In the genomic region with DNA sequence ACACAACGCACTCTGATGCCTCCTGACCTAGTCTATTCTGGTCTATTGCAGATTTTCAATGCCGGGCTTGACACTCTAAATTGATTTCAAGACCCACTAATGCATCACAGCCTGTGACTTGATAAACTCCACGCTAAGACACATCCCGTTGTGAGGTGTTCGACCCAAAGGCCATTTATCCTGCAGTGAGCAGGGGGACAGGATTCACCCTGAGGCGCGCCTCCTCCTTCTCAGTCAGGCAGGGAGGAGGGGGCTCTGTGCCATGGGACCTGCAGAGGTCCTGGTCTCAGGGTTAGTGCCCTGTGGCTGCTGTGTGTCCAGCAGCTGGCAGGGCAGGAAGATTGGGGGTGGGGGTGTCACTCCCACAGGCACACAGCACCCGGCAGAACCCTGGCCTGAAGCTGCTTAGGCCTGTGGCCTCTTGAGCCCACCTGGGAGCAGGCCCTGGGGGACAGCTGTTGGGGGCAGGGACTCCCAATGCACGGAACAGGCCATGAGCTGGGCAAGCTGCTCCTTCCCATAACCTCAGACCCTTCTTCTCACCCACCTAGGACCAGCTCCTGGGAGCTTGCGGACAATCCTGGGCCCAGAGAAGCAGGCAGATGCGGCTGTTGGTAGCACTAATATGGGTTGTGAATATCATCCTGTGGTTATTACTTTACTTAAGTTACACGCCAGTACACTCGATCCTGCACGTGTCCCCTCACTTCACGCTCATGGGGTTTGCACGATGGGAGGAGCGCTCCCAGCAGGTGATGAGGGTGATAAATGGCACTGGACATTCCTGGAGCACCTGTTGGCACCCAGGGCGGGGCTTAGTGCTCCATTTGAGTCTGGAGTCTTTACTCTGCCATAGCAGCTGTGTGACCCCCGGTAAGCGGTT, we compare ENCODE assay signal across 16 cellular contexts.
DNase-seq lines count a peak whose midpoint lies in the region; TF ChIP-seq lines count a peak whose summit lies in the region.
"Had no signal": no experiment of that assay in that cellular context is flagged by ENCODE, and none has a peak within 500 bp of the region (broad histone marks: within the 10 kb centered on the region; RNA-seq: fewer than 3 reads in every experiment).

No MANE protein-coding gene starts in this region.

- H3K9me3 ChIP-seq in colonic mucosa (no peaks in the 10 kb centered on the region), neural cell (ENCODE audit: low read length) (no peaks in the 10 kb centered on the region), Caco-2 (no peaks in the 10 kb centered on the region)
- H3K9me3 ChIP-seq: BLaER1 treated with 17β-estradiol and CSF1 and Interleukin-3, amounts not matched to agents 10 nM and 100 nM had no signal

- no peak overlapping the region for H3K27ac Mint-ChIP-seq in Caco-2 (ENCODE audit: unreplicated experiment)
- H3K27ac Mint-ChIP-seq: CD4-positive, CD25-positive, alpha-beta regulatory T cell had no signal

- H3K4me3 ChIP-seq in colonic mucosa (no peak overlapping the region), neural cell (ENCODE audit: low read length) (no peak overlapping the region), Caco-2 (ENCODE audit: low read depth, low read length) (no peak overlapping the region)
- H3K4me3 ChIP-seq: BLaER1 treated with 17β-estradiol and CSF1 and Interleukin-3, amounts not matched to agents 10 nM and 100 nM; GM23248 had no signal

- intact Hi-C loops in colonic mucosa (cut with DNase I): no loop called here
- intact Hi-C loops in Caco-2 (cut with micrococcal nuclease; ENCODE audit: unreplicated experiment): no loop called here

- no peak for TF ChIP-seq RAD21 in neural cell (conservative IDR thresholded peaks at IDR 0.05)

- H4K20me1 ChIP-seq in neural cell (ENCODE audit: insufficient read depth): no peaks in the 10 kb centered on the region
- H4K20me1 ChIP-seq: BLaER1 treated with 17β-estradiol and CSF1 and Interleukin-3, amounts not matched to agents 10 nM and 100 nM had no signal

- no peaks in the 10 kb centered on the region for H3K27me3 ChIP-seq in colonic mucosa
- H3K27me3 ChIP-seq in neural cell (ENCODE audit: insufficient read depth, low read depth, low read length): no peaks in the 10 kb centered on the region
- H3K27me3 ChIP-seq in Caco-2 (replicated peaks; ENCODE audit: control insufficient read depth, insufficient read depth, low read length): no peaks in the 10 kb centered on the region
- H3K27me3 ChIP-seq: BLaER1 treated with 17β-estradiol and CSF1 and Interleukin-3, amounts not matched to agents 10 nM and 100 nM had no signal

- no peaks in the 10 kb centered on the region for H3K4me1 ChIP-seq in colonic mucosa
- peaks cover 12% of the 10 kb centered on the region for H3K4me1 ChIP-seq in Caco-2

- H3K9me3 Mint-ChIP-seq in Caco-2 (ENCODE audit: unreplicated experiment): no peaks in the 10 kb centered on the region

- no peak overlapping the region for H3K4me3 Mint-ChIP-seq in Caco-2 (ENCODE audit: unreplicated experiment)
- H3K4me3 Mint-ChIP-seq: CD4-positive, CD25-positive, alpha-beta regulatory T cell had no signal

- no peaks in the 10 kb centered on the region for H3K79me2 ChIP-seq in neural cell (replicated peaks; ENCODE audit: insufficient read depth, low read length)

- POLR2A ChIA-PET in Caco-2 (lab: Charles Lee): no interaction called here

- no peaks in the 10 kb centered on the region for H3F3A ChIP-seq in neural cell (ENCODE audit: insufficient read depth, low read length, poor library complexity, severe bottlenecking)

- no peak overlapping the region for H3K4me2 ChIP-seq in neural cell (ENCODE audit: low read length)

- no TSS peak for BruUV-seq in Caco-2 (replicated peaks; lab: Mats Ljungman, UMichigan)

- CTCF ChIA-PET in Caco-2 (lab: Charles Lee): no interaction called here

- no peak overlapping the region for H3K9ac ChIP-seq in colonic mucosa (ENCODE audit: low read depth in 2 of 2, low read length in 2 of 2)
- H3K9ac ChIP-seq in neural cell (ENCODE audit: low read length): no peak overlapping the region
- H3K9ac ChIP-seq: BLaER1 treated with 17β-estradiol and CSF1 and Interleukin-3, amounts not matched to agents 10 nM and 100 nM; GM23248 had no signal

- H3K27ac ChIP-seq in colonic mucosa (no peak overlapping the region), neural cell (ENCODE audit: low read length) (peak overlapping the region; percentile 37)
- H3K27ac ChIP-seq: 22Rv1; BLaER1 treated with 17β-estradiol and CSF1 and Interleukin-3, amounts not matched to agents 10 nM and 100 nM; GM23248 had no signal

- peaks cover 3% of the 10 kb centered on the region for H3K4me1 Mint-ChIP-seq in Caco-2 (ENCODE audit: low read depth, unreplicated experiment)
- H3K4me1 Mint-ChIP-seq: CD4-positive, CD25-positive, alpha-beta regulatory T cell had no signal

- TF ChIP-seq CTCF in colonic mucosa (IDR thresholded peaks at IDR 0.05): no peak
- TF ChIP-seq CTCF in neural cell (IDR thresholded peaks at IDR 0.05; ENCODE audit: poor library complexity, severe bottlenecking): no peak
- no peak for TF ChIP-seq CTCF in Caco-2 (IDR thresholded peaks at IDR 0.05; ENCODE audit: insufficient read depth in 1 of 2, low read depth in 1 of 2, low read length in 1 of 2, severe bottlenecking in 1 of 2, unreplicated experiment in 1 of 2)

- DNase-seq in activated effector memory CD4-positive, alpha-beta T cell treated with anti-CD3 and anti-CD28 coated beads, Interleukin-2, amount 50 U/mL, for 16 hours: peak; percentile 49
- DNase-seq in activated effector memory CD4-positive, alpha-beta T cell treated with Interleukin-2 at 50 U/mL for 16 hours: no peak
- DNase-seq in colonic mucosa (peak; percentile 3), retina (peak; percentile 59), Caco-2 (no peak), HPDE6-E6E7 (ENCODE audit: extremely low spot score) (no peak), SHP77 treated with DMSO at 0.1 percent for 48 hours (lab: John Stamatoyannopoulos, UW) (no peak)
- DNase-seq: AML-193; Calu3; CD4-positive, CD25-positive, alpha-beta regulatory T cell; DMS 273 treated with DMSO at 0.1 percent for 48 hours; GM23248; H7 had no signal

- H2AFZ ChIP-seq in neural cell (ENCODE audit: low read depth, low read length): no peak overlapping the region
- H2AFZ ChIP-seq: GM23248 had no signal

- H3K9me2 ChIP-seq in neural cell (ENCODE audit: insufficient read depth, low read length): no peaks in the 10 kb centered on the region

- TF ChIP-seq EP300 in neural cell (conservative IDR thresholded peaks at IDR 0.05; ENCODE audit: poor library complexity, severe bottlenecking): peak; percentile 13

- H3K27me3 Mint-ChIP-seq in Caco-2 (ENCODE audit: insufficient read depth, unreplicated experiment): no peaks in the 10 kb centered on the region
- H3K27me3 Mint-ChIP-seq: CD4-positive, CD25-positive, alpha-beta regulatory T cell had no signal

- H3K36me3 Mint-ChIP-seq in Caco-2 (ENCODE audit: insufficient read depth, unreplicated experiment): no peaks in the 10 kb centered on the region
- H3K36me3 Mint-ChIP-seq: CD4-positive, CD25-positive, alpha-beta regulatory T cell had no signal

- H3K36me3 ChIP-seq in colonic mucosa (no peaks in the 10 kb centered on the region), neural cell (ENCODE audit: insufficient read depth, low read length) (no peaks in the 10 kb centered on the region), Caco-2 (ENCODE audit: control insufficient read depth, insufficient read depth, low read length) (no peaks in the 10 kb centered on the region)
- H3K36me3 ChIP-seq: BLaER1 treated with 17β-estradiol and CSF1 and Interleukin-3, amounts not matched to agents 10 nM and 100 nM had no signal

TF ChIP-seq in neural cell, 6 proteins besides CTCF, POLR2A, EP300 and RAD21:
- TF ChIP-seq POLR2AphosphoS5 (IDR thresholded peaks at IDR 0.05) (no peak), SMC3 (conservative IDR thresholded peaks at IDR 0.05; ENCODE audit: poor library complexity) (no peak), EZH2 (IDR thresholded peaks at IDR 0.05; ENCODE audit: borderline replicate concordance, insufficient read depth, low read length, poor library complexity, severe bottlenecking) (no peak), TAF1 (IDR thresholded peaks at IDR 0.05; ENCODE audit: low read depth) (no peak), MXI1 (conservative IDR thresholded peaks at IDR 0.05; ENCODE audit: poor library complexity, severe bottlenecking) (no peak)
- TF ChIP-seq, protein P1, sequence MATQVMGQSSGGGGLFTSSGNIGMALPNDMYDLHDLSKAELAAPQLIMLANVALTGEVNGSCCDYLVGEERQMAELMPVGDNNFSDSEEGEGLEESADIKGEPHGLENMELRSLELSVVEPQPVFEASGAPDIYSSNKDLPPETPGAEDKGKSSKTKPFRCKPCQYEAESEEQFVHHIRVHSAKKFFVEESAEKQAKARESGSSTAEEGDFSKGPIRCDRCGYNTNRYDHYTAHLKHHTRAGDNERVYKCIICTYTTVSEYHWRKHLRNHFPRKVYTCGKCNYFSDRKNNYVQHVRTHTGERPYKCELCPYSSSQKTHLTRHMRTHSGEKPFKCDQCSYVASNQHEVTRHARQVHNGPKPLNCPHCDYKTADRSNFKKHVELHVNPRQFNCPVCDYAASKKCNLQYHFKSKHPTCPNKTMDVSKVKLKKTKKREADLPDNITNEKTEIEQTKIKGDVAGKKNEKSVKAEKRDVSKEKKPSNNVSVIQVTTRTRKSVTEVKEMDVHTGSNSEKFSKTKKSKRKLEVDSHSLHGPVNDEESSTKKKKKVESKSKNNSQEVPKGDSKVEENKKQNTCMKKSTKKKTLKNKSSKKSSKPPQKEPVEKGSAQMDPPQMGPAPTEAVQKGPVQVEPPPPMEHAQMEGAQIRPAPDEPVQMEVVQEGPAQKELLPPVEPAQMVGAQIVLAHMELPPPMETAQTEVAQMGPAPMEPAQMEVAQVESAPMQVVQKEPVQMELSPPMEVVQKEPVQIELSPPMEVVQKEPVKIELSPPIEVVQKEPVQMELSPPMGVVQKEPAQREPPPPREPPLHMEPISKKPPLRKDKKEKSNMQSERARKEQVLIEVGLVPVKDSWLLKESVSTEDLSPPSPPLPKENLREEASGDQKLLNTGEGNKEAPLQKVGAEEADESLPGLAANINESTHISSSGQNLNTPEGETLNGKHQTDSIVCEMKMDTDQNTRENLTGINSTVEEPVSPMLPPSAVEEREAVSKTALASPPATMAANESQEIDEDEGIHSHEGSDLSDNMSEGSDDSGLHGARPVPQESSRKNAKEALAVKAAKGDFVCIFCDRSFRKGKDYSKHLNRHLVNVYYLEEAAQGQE (IDR thresholded peaks at IDR 0.05; ENCODE audit: borderline replicate concordance): no peak

Comparison
In these comparisons a context has a peak if more than half of its experiments do, and no peak if none do; other contexts are left out.
1. DNase-seq: peak in activated effector memory CD4-positive, alpha-beta T cell treated with anti-CD3 and anti-CD28 coated beads, Interleukin-2, amount 50 U/mL, for 16 hours (single experiment), colonic mucosa (single experiment) and retina (single experiment); none in activated effector memory CD4-positive, alpha-beta T cell treated with Interleukin-2 at 50 U/mL for 16 hours (single experiment), Caco-2 (0 of 2), HPDE6-E6E7 (single experiment) and SHP77 treated with DMSO at 0.1 percent for 48 hours (single experiment).